In genomic region chr2:224817676-224818075, GRCh38 we compare ENCODE assay signal across 26 cellular contexts.
"Had no signal": no experiment of that assay in that cellular context is flagged by ENCODE, and none has a peak within 500 bp of the region (broad histone marks: within the 10 kb centered on the region; RNA-seq: fewer than 3 reads in every experiment).

No MANE protein-coding gene starts in this region.

- H3K9me3 Mint-ChIP-seq: activated B cell treated with CpG ODN at 0.5 μM for 24 hours, endodermal cell, natural killer cell had no signal

- H3K27me3 ChIP-seq: hepatocyte, upper lobe of right lung had no signal

- H2AFZ ChIP-seq: hepatocyte, parathyroid adenoma had no signal

- DNase-seq: activated B cell treated with CpG ODN at 0.5 μM for 24 hours; activated CD4-positive, alpha-beta T cell treated with anti-CD3 and anti-CD28 coated beads for 36 hours; activated CD4-positive, alpha-beta T cell treated with anti-CD3 and anti-CD28 coated beads, Interleukin-2, amount 50 U/mL, for 4 hours; activated CD8-positive, alpha-beta memory T cell treated with anti-CD3 and anti-CD28 coated beads for 24 hours; activated CD8-positive, alpha-beta memory T cell treated with anti-CD3 and anti-CD28 coated beads, Interleukin-2, amount 50 U/mL, for 4 hours; activated naive CD4-positive, alpha-beta T cell treated with Interleukin-2 at 50 U/mL for 16 hours; activated naive CD8-positive, alpha-beta T cell treated with anti-CD3 and anti-CD28 coated beads, Interleukin-2, amount 10 ng/mL, durations not matched to agents 7 days and 5 days; activated T-cell treated with anti-CD3 and anti-CD28 coated beads, Interleukin-2, amount 50 U/mL, for 48 hours; amygdala; cerebellar nuclear complex; endodermal cell; foreskin melanocyte; kidney glomerular epithelial cell; left ventricle myocardium superior; mammary epithelial cell; midbrain; natural killer cell; right cardiac atrium; stimulated activated CD4-positive, alpha-beta T cell treated with anti-CD3 and anti-CD28 coated beads, Interleukin-12 subunit alpha, Interleukin-12 subunit beta, amount 100 ng/mL, for 4 hours; stimulated activated CD4-positive, alpha-beta T cell treated with anti-CD3 and anti-CD28 coated beads, Interleukin-4, amount 100 ng/mL, for 4 hours; stimulated activated naive CD8-positive, alpha-beta T cell treated with anti-CD3 and anti-CD28 coated beads, Interleukin-15, Interleukin-2, amounts not matched to agents 100 U/mL and 50 U/mL, for 24 hours; upper lobe of right lung had no signal

- H3K4me1 ChIP-seq: parathyroid adenoma, upper lobe of right lung had no signal

- H3K27me3 Mint-ChIP-seq: activated B cell treated with CpG ODN at 0.5 μM for 24 hours; activated CD4-positive, alpha-beta T cell treated with anti-CD3 and anti-CD28 coated beads for 36 hours; activated naive CD8-positive, alpha-beta T cell treated with anti-CD3 and anti-CD28 coated beads, Interleukin-2, amount 10 ng/mL, durations not matched to agents 7 days and 5 days had no signal

- H3K27ac Mint-ChIP-seq: activated B cell treated with CpG ODN at 0.5 μM for 24 hours; activated CD4-positive, alpha-beta T cell treated with anti-CD3 and anti-CD28 coated beads for 36 hours; activated naive CD8-positive, alpha-beta T cell treated with anti-CD3 and anti-CD28 coated beads, Interleukin-2, amount 10 ng/mL, durations not matched to agents 7 days and 5 days; endodermal cell had no signal

- H3K27ac ChIP-seq: coronary artery, hepatocyte, parathyroid adenoma, upper lobe of right lung had no signal

- H3K4me3 Mint-ChIP-seq: activated B cell treated with CpG ODN at 0.5 μM for 24 hours; activated CD4-positive, alpha-beta T cell treated with anti-CD3 and anti-CD28 coated beads for 36 hours; activated naive CD8-positive, alpha-beta T cell treated with anti-CD3 and anti-CD28 coated beads, Interleukin-2, amount 10 ng/mL, durations not matched to agents 7 days and 5 days; endodermal cell; natural killer cell had no signal

- H3K79me2 ChIP-seq: hepatocyte, parathyroid adenoma had no signal

- H3K9ac ChIP-seq: parathyroid adenoma had no signal

- H3K9me3 ChIP-seq: upper lobe of right lung had no signal

- H3K4me3 ChIP-seq: coronary artery, hepatocyte, upper lobe of right lung had no signal

- FAIRE-seq: bronchial epithelial cell had no signal

- ATAC-seq: activated CD4-positive, alpha-beta T cell treated with anti-CD3 and anti-CD28 coated beads for 36 hours; left ventricle myocardium superior; natural killer cell; right cardiac atrium; stimulated activated naive CD8-positive, alpha-beta T cell treated with anti-CD3 and anti-CD28 coated beads, Interleukin-15, Interleukin-2, amounts not matched to agents 100 U/mL and 50 U/mL, for 24 hours; upper lobe of right lung had no signal
